ENCODE assay signal across 8 cellular contexts in the genomic region with DNA sequence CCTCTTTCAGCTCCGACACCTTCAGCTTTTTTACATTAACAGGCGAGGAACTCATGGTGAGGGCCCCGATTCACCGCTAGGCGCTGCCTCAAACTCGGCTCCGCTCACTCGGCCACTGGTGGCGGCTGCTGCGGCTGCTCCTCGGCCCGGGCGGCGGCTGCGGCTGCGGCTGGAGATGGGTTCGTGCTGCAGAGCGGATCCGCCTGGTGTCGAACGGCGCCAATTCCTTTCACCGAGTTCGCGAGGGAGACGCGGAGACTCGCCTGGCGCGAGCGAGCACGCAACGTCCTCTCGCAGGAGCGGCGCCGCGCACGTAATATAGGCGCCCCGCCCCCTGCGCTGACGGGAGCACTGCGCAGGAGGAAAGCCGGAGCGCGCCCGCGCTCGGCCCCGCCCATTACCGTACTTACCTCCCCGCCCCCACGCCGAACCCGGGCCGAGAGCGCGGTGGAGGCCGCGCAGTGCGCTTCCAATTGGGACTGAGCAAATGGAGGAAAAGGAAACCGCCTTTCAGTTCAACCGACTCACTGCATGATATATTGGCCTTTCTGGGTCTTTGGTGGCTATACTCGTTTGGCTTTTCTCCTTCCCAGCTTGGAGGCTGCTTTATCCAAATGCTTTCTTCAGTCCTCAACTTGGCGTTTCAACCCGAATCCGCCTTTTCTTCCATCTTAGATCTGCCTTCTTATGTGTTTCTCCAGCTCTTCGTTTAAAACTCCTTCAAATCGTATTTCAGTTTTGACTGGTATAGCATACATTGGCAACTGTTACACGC. TPM values are rescaled to one million over a fixed set of nuclear protein-coding genes. Genes with fewer than 3 reads are reported as not detected.
DNase-seq lines count a peak whose midpoint lies in the region; ATAC-seq and TF ChIP-seq lines count a peak whose summit lies in the region.

A gene (minus strand): TSS at position 291 of the 775 bp plus-strand sequence. CDS start 236 bp downstream, at position 55.

- H3K4me1 ChIP-seq in left lung = peaks cover 25 to 47% of the 10 kb centered on the region in 2 donors

- no peaks in the 10 kb centered on the region for H3K9me3 Mint-ChIP-seq in dendritic cell treated with granulocyte-macrophage colony-stimulating factor and Interleukin-4, amounts not matched to agents 40 ng/mL and 50 ng/mL, for 4 days

- H3K4me3 Mint-ChIP-seq in dendritic cell treated with granulocyte-macrophage colony-stimulating factor and Interleukin-4, amounts not matched to agents 40 ng/mL and 50 ng/mL, for 4 days = peak within 1 kb of the TSS; percentile 99

- H3K27me3 ChIP-seq in left lung = no peaks in the 10 kb centered on the region

- H3K36me3 Mint-ChIP-seq in dendritic cell treated with granulocyte-macrophage colony-stimulating factor and Interleukin-4, amounts not matched to agents 40 ng/mL and 50 ng/mL, for 4 days (ENCODE audit: low read depth) = peaks cover 55% of the 10 kb centered on the region

- H3K36me3 ChIP-seq in left lung = peaks cover 0 to 26% of the 10 kb centered on the region in 2 donors

- intact Hi-C loops in dendritic cell treated with granulocyte-macrophage colony-stimulating factor and Interleukin-4, amounts not matched to agents 40 ng/mL and 50 ng/mL, for 4 days (cut with micrococcal nuclease) = loop anchor here (1.0 to 10.0 kb wide), 6 partner anchors 29 to 402 kb away; a partner anchor contains a TSS
- intact Hi-C loops in left lung (cut with DNase I) = loop anchor here in 1 of 2 donors (10.0 kb wide), 1 partner anchor 100 kb away; a partner anchor contains a TSS

- H3K27ac ChIP-seq in left lung = peak within 1 kb of the TSS; percentile 100

- DNase-seq in CD1c-positive myeloid dendritic cell (ENCODE audit: extremely low spot score) (peak; percentile 99), NCI-H748 treated with DMSO at 0.1 percent for 48 hours (lab: John Stamatoyannopoulos, UW) (peak; percentile 87), left lung (peak; percentile 96 to 99)
- DNase-seq in activated CD4-positive, alpha-beta T cell treated with anti-CD3 and anti-CD28 coated beads, Interleukin-2, amount 50 U/mL, for 24 hours (ENCODE audit: low read depth in 1 of 2, low spot score in 1 of 2) = peak; percentile 92 to 94
- peak; percentile 95 to 98 for DNase-seq in stimulated activated CD4-positive, alpha-beta T cell treated with anti-CD3 and anti-CD28 coated beads, Interleukin-2, amount 100 ng/mL, for 48 hours

- no peaks in the 10 kb centered on the region for H3K9me3 ChIP-seq in left lung

- ATAC-seq in GM19372 (IDR thresholded peaks at IDR 0.05; ENCODE audit: low read depth, unreplicated experiment) (peak; percentile 57), HG03558 (IDR thresholded peaks at IDR 0.05; ENCODE audit: extremely low read depth, unreplicated experiment) (peak; percentile 43), left lung (peak; percentile 92)

- no peaks in the 10 kb centered on the region for H3K27me3 Mint-ChIP-seq in dendritic cell treated with granulocyte-macrophage colony-stimulating factor and Interleukin-4, amounts not matched to agents 40 ng/mL and 50 ng/mL, for 4 days

- H3K27ac Mint-ChIP-seq in dendritic cell treated with granulocyte-macrophage colony-stimulating factor and Interleukin-4, amounts not matched to agents 40 ng/mL and 50 ng/mL, for 4 days = peak within 1 kb of the TSS; percentile 100

- peak within 1 kb of the TSS; percentile 95 to 98 for H3K4me3 ChIP-seq in left lung

- TF ChIP-seq CTCF in left lung (IDR thresholded peaks at IDR 0.05) = peak; percentile 13 to 15

- H3K4me1 Mint-ChIP-seq in dendritic cell treated with granulocyte-macrophage colony-stimulating factor and Interleukin-4, amounts not matched to agents 40 ng/mL and 50 ng/mL, for 4 days (ENCODE audit: low read depth) = peaks cover 30% of the 10 kb centered on the region

RNA-seq across cellular contexts. Expression of the gene that starts here (rescaled TPM):
- 100 to 1,000 TPM; 248 to 263 TPM for total RNA-seq in left lung

Comparison
In these comparisons a context has a peak if more than half of its experiments do, and no peak if none do; other contexts are left out.
1. Peak in every context shown above with its lines: DNase-seq, ATAC-seq, H3K4me3 ChIP-seq and H3K27ac ChIP-seq.